29 cellular contexts compared by ENCODE assay signal in the genomic region with DNA sequence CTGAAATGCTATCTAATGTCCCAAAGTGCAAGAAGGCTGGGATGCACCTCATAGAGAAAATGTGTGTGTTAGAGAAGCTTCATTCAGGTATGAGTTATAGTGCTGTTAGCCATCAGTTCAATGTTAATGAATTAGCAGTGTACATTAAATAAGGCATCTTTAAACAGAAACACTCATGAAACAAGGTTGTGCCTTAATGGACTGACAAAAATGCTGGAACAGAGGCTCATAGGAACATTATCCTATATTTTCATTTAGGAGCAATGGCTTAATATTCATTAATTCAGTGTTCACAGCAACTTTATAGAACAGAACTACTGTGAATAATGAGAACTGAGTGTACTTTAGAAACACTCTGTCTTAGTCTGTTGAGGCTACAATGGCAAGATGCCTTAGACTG.
"Had no signal": no experiment of that assay in that cellular context is flagged by ENCODE, and none has a peak within 500 bp of the region (broad histone marks: within the 10 kb centered on the region; RNA-seq: fewer than 3 reads in every experiment).

No MANE protein-coding gene starts in this region.

- H3K27ac Mint-ChIP-seq: dendritic cell treated with granulocyte-macrophage colony-stimulating factor and Interleukin-4, amounts not matched to agents 40 ng/mL and 50 ng/mL, for 4 days; effector memory CD8-positive, alpha-beta T cell; endodermal cell had no signal

- DNase-seq: colonic mucosa; cortex of kidney; dermis blood vessel endothelial cell; dorsolateral prefrontal cortex; effector CD4-positive, alpha-beta T cell; effector CD8-positive, alpha-beta T cell; effector memory CD4-positive, alpha-beta T cell; effector memory CD8-positive, alpha-beta T cell; endodermal cell; erythroblast; esophagus squamous epithelium; foreskin fibroblast; foreskin keratinocyte; foreskin melanocyte; gastrocnemius medialis; glutamatergic neuron; head of caudate nucleus; heart left ventricle; heart right ventricle had no signal

- H3K27me3 Mint-ChIP-seq: dendritic cell treated with granulocyte-macrophage colony-stimulating factor and Interleukin-4, amounts not matched to agents 40 ng/mL and 50 ng/mL, for 4 days had no signal

- FAIRE-seq: colon, endometrium, endothelial cell of umbilical vein, frontal cortex had no signal

- H3K27ac ChIP-seq: colonic mucosa, coronary artery, dorsolateral prefrontal cortex, epithelial cell of prostate, esophagus muscularis mucosa, esophagus squamous epithelium, foreskin keratinocyte, gastrocnemius medialis, gastroesophageal sphincter, heart left ventricle, heart right ventricle had no signal

- H3K4me3 Mint-ChIP-seq: dendritic cell treated with granulocyte-macrophage colony-stimulating factor and Interleukin-4, amounts not matched to agents 40 ng/mL and 50 ng/mL, for 4 days; effector memory CD8-positive, alpha-beta T cell; endodermal cell had no signal

- ATAC-seq: effector memory CD8-positive, alpha-beta T cell; esophagus mucosa; foreskin keratinocyte; gastrocnemius medialis; gastroesophageal sphincter; heart left ventricle; heart right ventricle had no signal

- H3K9me3 ChIP-seq: colonic mucosa, esophagus muscularis mucosa, esophagus squamous epithelium, gastrocnemius medialis, gastroesophageal sphincter had no signal

- H3K4me3 ChIP-seq: colonic mucosa, coronary artery, dorsolateral prefrontal cortex, esophagus muscularis mucosa, esophagus squamous epithelium, gastrocnemius medialis, gastroesophageal sphincter, heart left ventricle, heart right ventricle had no signal

- H3K36me3 ChIP-seq: colonic mucosa, esophagus muscularis mucosa, esophagus squamous epithelium, gastrocnemius medialis, gastroesophageal sphincter, heart left ventricle, heart right ventricle had no signal

- H3K9me3 Mint-ChIP-seq: dendritic cell treated with granulocyte-macrophage colony-stimulating factor and Interleukin-4, amounts not matched to agents 40 ng/mL and 50 ng/mL, for 4 days; effector memory CD8-positive, alpha-beta T cell had no signal

- H3K27me3 ChIP-seq: colonic mucosa, dorsolateral prefrontal cortex, foreskin keratinocyte, gastrocnemius medialis, heart left ventricle had no signal
